ENCODE assay signal across 19 cellular contexts in the genomic region with DNA sequence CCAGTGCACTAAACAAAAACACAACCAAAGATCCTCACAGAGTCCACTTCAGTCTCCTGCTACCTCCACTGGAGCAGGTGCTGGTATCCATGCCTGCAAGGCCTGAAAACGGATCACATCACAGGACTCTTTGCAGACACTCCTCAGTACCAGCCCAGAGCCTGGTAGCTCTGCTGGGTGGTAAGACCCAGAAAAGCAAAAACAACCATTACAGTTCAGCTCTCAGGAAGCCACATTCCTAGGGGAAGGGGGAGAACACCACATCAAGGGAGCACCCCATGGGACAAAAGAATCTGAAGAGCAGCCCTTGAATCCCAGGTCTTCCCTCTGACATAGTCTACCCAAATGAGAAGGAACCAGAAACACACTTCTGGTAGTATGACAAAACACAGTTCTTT.
"Had no signal": no experiment of that assay in that cellular context is flagged by ENCODE, and none has a peak within 500 bp of the region (broad histone marks: within the 10 kb centered on the region; RNA-seq: fewer than 3 reads in every experiment).

No MANE protein-coding gene starts in this region.

- H3K9me3 ChIP-seq: colonic mucosa, uterus had no signal

- H3K27ac ChIP-seq: colonic mucosa, foreskin keratinocyte, uterus had no signal

- H3K27ac Mint-ChIP-seq: activated B cell treated with CpG ODN at 0.5 μM for 24 hours; activated CD4-positive, alpha-beta memory T cell treated with anti-CD3 and anti-CD28 coated beads, Interleukin-2, amount 10 ng/mL, durations not matched to agents 7 days and 5 days; activated CD8-positive, alpha-beta memory T cell treated with anti-CD3 and anti-CD28 coated beads, Interleukin-2, amount 10 ng/mL, durations not matched to agents 7 days and 5 days; activated naive CD8-positive, alpha-beta T cell treated with anti-CD3 and anti-CD28 coated beads for 36 hours; natural killer cell treated with Interleukin-12 subunit alpha and Interleukin-12 subunit beta and Interleukin-15 and Interleukin-18, amount 100 ng/mL, for 72 hours had no signal

- H3K4me3 ChIP-seq: colonic mucosa, tibial artery, uterus had no signal

- ATAC-seq: activated CD8-positive, alpha-beta memory T cell treated with anti-CD3 and anti-CD28 coated beads, Interleukin-2, amount 10 ng/mL, durations not matched to agents 7 days and 5 days; left cardiac atrium; natural killer cell treated with Interleukin-12 subunit alpha and Interleukin-12 subunit beta and Interleukin-15 and Interleukin-18, amount 100 ng/mL, for 72 hours had no signal

- H3K4me1 Mint-ChIP-seq: activated CD4-positive, alpha-beta memory T cell treated with anti-CD3 and anti-CD28 coated beads, Interleukin-2, amount 10 ng/mL, durations not matched to agents 7 days and 5 days; activated CD8-positive, alpha-beta memory T cell treated with anti-CD3 and anti-CD28 coated beads, Interleukin-2, amount 10 ng/mL, durations not matched to agents 7 days and 5 days; activated naive CD8-positive, alpha-beta T cell treated with anti-CD3 and anti-CD28 coated beads for 36 hours; brain had no signal

- DNase-seq: activated B cell treated with CpG ODN at 0.5 μM for 24 hours; activated CD4-positive, alpha-beta memory T cell treated with anti-CD3 and anti-CD28 coated beads, Interleukin-2, amount 10 ng/mL, durations not matched to agents 7 days and 5 days; activated CD4-positive, alpha-beta T cell treated with anti-CD3 and anti-CD28 coated beads for 4 hours; activated CD8-positive, alpha-beta memory T cell treated with anti-CD3 and anti-CD28 coated beads, Interleukin-2, amount 10 ng/mL, durations not matched to agents 7 days and 5 days; activated naive CD4-positive, alpha-beta T cell; activated naive CD8-positive, alpha-beta T cell treated with anti-CD3 and anti-CD28 coated beads for 36 hours; caudate nucleus; hippocampal formation; left cardiac atrium; nucleus accumbens; stimulated activated CD4-positive, alpha-beta T cell treated with anti-CD3 and anti-CD28 coated beads, Interleukin-12 subunit alpha, Interleukin-12 subunit beta, amount 100 ng/mL, for 4 hours; stimulated activated CD4-positive, alpha-beta T cell treated with anti-CD3 and anti-CD28 coated beads, Interleukin-1b, Interleukin-23, amount 100 ng/mL, for 48 hours; stimulated activated naive CD4-positive, alpha-beta T cell treated with Interleukin-2 at 50 U/mL for 16 hours; uterus had no signal

- H3K9me3 Mint-ChIP-seq: activated CD4-positive, alpha-beta memory T cell treated with anti-CD3 and anti-CD28 coated beads, Interleukin-2, amount 10 ng/mL, durations not matched to agents 7 days and 5 days had no signal

- H3K36me3 ChIP-seq: colonic mucosa, tibial artery, uterus had no signal

- H3K4me3 Mint-ChIP-seq: activated B cell treated with CpG ODN at 0.5 μM for 24 hours; activated CD4-positive, alpha-beta memory T cell treated with anti-CD3 and anti-CD28 coated beads, Interleukin-2, amount 10 ng/mL, durations not matched to agents 7 days and 5 days; activated CD8-positive, alpha-beta memory T cell treated with anti-CD3 and anti-CD28 coated beads, Interleukin-2, amount 10 ng/mL, durations not matched to agents 7 days and 5 days; activated naive CD8-positive, alpha-beta T cell treated with anti-CD3 and anti-CD28 coated beads for 36 hours; brain; natural killer cell treated with Interleukin-12 subunit alpha and Interleukin-12 subunit beta and Interleukin-15 and Interleukin-18, amount 100 ng/mL, for 72 hours had no signal

- H3K4me1 ChIP-seq: colonic mucosa, uterus had no signal

- H3K27me3 ChIP-seq: colonic mucosa, foreskin keratinocyte, tibial artery, uterus had no signal

- H3K36me3 Mint-ChIP-seq: activated CD8-positive, alpha-beta memory T cell treated with anti-CD3 and anti-CD28 coated beads, Interleukin-2, amount 10 ng/mL, durations not matched to agents 7 days and 5 days; activated naive CD8-positive, alpha-beta T cell treated with anti-CD3 and anti-CD28 coated beads for 36 hours had no signal
